8 cellular contexts compared by ENCODE assay signal in the genomic region with DNA sequence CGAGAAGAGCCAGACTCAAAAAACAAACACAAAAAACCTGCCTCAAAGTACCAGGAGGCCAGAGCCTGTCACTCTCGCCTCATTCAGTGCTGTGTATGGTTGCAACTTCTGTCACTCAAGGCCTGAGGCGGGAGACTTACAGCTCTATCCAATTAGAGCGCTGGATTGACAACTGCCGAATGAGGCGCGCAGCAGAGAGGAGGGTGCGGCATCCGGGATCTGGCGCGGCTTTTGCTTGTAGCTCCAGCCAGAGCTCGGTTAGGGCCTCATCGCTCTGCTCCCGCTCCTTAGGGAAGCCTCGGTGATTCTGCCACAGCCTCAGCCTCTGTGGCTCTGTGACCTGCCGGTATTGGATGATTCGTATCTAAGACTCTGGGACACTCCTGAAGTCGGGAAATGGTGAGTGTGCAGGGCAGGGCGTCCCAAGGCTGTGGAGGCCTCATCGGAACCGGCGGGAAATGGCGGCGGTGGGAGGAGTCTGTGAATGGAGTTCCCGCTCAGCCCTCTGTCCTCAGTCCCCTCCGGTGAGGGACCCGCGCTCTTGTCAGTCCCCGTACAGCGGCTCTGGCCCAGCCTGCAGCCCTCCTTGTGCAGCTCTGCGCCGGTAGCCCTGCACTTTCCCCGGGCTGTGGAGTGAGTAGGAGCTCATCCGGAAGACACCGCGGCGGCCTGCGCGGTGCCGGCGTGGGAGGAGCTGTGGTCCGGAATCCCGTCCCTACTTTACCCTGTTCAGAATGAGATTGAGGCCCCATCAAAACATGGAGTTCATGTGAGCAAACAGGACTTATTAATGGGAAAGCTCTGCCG. TPM values are rescaled to one million over a fixed set of nuclear protein-coding genes. Genes with fewer than 3 reads are reported as not detected.
DNase-seq lines count a peak whose midpoint lies in the region; ATAC-seq and TF ChIP-seq lines count a peak whose summit lies in the region.

A gene (plus strand): TSS at position 227 of the 807 bp plus-strand sequence. CDS start 170 bp downstream, at position 397.

- H3K9ac ChIP-seq in OCI-LY3 (ENCODE audit: low read length), result peak within 1 kb of the TSS; percentile 76

- peak; percentile 95 for ATAC-seq in CD8-positive, alpha-beta T cell
- peak; percentile 99 for ATAC-seq in GM19455 (IDR thresholded peaks at IDR 0.05; ENCODE audit: unreplicated experiment)

- H3K4me1 ChIP-seq in CD8-positive, alpha-beta T cell (ENCODE audit: insufficient read depth, low read length), result peaks cover 29% of the 10 kb centered on the region
- no peaks in the 10 kb centered on the region for H3K4me1 ChIP-seq in OCI-LY3 (ENCODE audit: low read length)

- H4K20me1 ChIP-seq in OCI-LY3 (ENCODE audit: insufficient read depth, low read length), result no peaks in the 10 kb centered on the region

- H3K27me3 Mint-ChIP-seq in CD8-positive, alpha-beta T cell (ENCODE audit: low read depth), result no peaks in the 10 kb centered on the region

- peaks cover 8% of the 10 kb centered on the region for H3K9me3 ChIP-seq in CD8-positive, alpha-beta T cell (ENCODE audit: low read length)
- 0 out of 2 replicates have a peak, but pooled peaks cover 12% of the 10 kb centered on the region for H3K9me3 ChIP-seq in OCI-LY3 (ENCODE audit: insufficient read depth, low read length)

- H3K4me3 ChIP-seq in CD8-positive, alpha-beta T cell (ENCODE audit: low read depth, low read length), result peak within 1 kb of the TSS; percentile 96
- peak within 1 kb of the TSS; percentile 79 for H3K4me3 ChIP-seq in OCI-LY3 (ENCODE audit: low read length)

- peaks cover 10% of the 10 kb centered on the region for H3K9me3 Mint-ChIP-seq in CD8-positive, alpha-beta T cell

- peak within 1 kb of the TSS; percentile 83 for H3K27ac ChIP-seq in CD8-positive, alpha-beta T cell (ENCODE audit: low read depth, low read length)
- H3K27ac ChIP-seq in OCI-LY3 (ENCODE audit: low read length), result peak within 1 kb of the TSS; percentile 73
- H3K27ac ChIP-seq in epithelial cell of prostate, result peak within 1 kb of the TSS; percentile 71

- peaks cover 25% of the 10 kb centered on the region for H3K79me2 ChIP-seq in OCI-LY3 (ENCODE audit: low read length)

- H3K27ac Mint-ChIP-seq in CD8-positive, alpha-beta T cell, result peak within 1 kb of the TSS; percentile 99

- peaks cover 44% of the 10 kb centered on the region for H3K4me1 Mint-ChIP-seq in CD8-positive, alpha-beta T cell (ENCODE audit: low read depth)

- POLR2A ChIA-PET in CD8-positive, alpha-beta T cell (lab: Charles Lee), result interaction anchor here (0.6 to 2.2 kb wide), 9 partner anchors 9 to 350 kb away, joined by 3 to 16 read pairs (median 4); a partner anchor contains a TSS

- H3K4me3 Mint-ChIP-seq in CD8-positive, alpha-beta T cell, result peak within 1 kb of the TSS; percentile 99

- no peak within 1 kb of the TSS for H2AFZ ChIP-seq in OCI-LY3 (ENCODE audit: low read depth, low read length)

- no peaks in the 10 kb centered on the region for H3K27me3 ChIP-seq in CD8-positive, alpha-beta T cell (ENCODE audit: insufficient read depth, low read length)
- H3K27me3 ChIP-seq in OCI-LY3 (ENCODE audit: low read depth, low read length), result no peaks in the 10 kb centered on the region

- intact Hi-C loops in CD8-positive, alpha-beta T cell (cut with DNase I, micrococcal nuclease), result loop anchor here (1.0 to 5.0 kb wide), 7 partner anchors 9 to 658 kb away; a partner anchor contains a TSS

- peak; percentile 78 to 91 (median 88) for DNase-seq in CD8-positive, alpha-beta T cell
- DNase-seq in HS-27A (ENCODE audit: low read depth) (peak; percentile 38), activated T-cell treated with anti-CD3 and anti-CD28 coated beads for 48 hours (ENCODE audit: low read depth) (peak; percentile 87), epithelial cell of prostate (ENCODE audit: low read depth, low spot score) (peak; percentile 89), mucosa of gallbladder (ENCODE audit: low spot score) (peak; percentile 96)
- peak; percentile 85 for DNase-seq in stimulated activated CD8-positive, alpha-beta memory T cell treated with anti-CD3 and anti-CD28 coated beads, Interleukin-4, amount 100 ng/mL, for 24 hours (ENCODE audit: low read depth)

- CTCF ChIA-PET in CD8-positive, alpha-beta T cell (lab: Charles Lee), result no interaction called here

- H3K36me3 ChIP-seq in CD8-positive, alpha-beta T cell (ENCODE audit: insufficient read depth, low read length), result peaks cover 12% of the 10 kb centered on the region
- peaks cover 12% of the 10 kb centered on the region for H3K36me3 ChIP-seq in OCI-LY3 (replicated peaks; ENCODE audit: low read depth, low read length)

- H3K36me3 Mint-ChIP-seq in CD8-positive, alpha-beta T cell, result peaks cover 53% of the 10 kb centered on the region

- TF ChIP-seq CTCF in CD8-positive, alpha-beta T cell (IDR thresholded peaks at IDR 0.05), result no peak
- TF ChIP-seq CTCF in OCI-LY3 (IDR thresholded peaks at IDR 0.05; ENCODE audit: low read depth, low read length), result no peak

- peak within 1 kb of the TSS; percentile 57 for H3K4me2 ChIP-seq in OCI-LY3 (ENCODE audit: low read length)

RNA-seq across cellular contexts. Expression of the gene that starts here (rescaled TPM):
- total RNA-seq in CD8-positive, alpha-beta T cell, result 1 to 10 TPM; 3.6 to 4.0 TPM
- total RNA-seq in mucosa of gallbladder, result 11.6 TPM

Comparison
In these comparisons a context has a peak if more than half of its experiments do, and no peak if none do; other contexts are left out.
1. Peak in every context shown above with its lines: DNase-seq, ATAC-seq, H3K4me3 ChIP-seq and H3K27ac ChIP-seq.
2. DNase-seq: peak in every context shown above with its lines; median percentile 96 in mucosa of gallbladder; 89 in epithelial cell of prostate; 88 in CD8-positive, alpha-beta T cell; 87 in activated T-cell treated with anti-CD3 and anti-CD28 coated beads for 48 hours; 85 in stimulated activated CD8-positive, alpha-beta memory T cell treated with anti-CD3 and anti-CD28 coated beads, Interleukin-4, amount 100 ng/mL, for 24 hours; 38 in HS-27A.